Comparison of ENCODE assay signal across 2 cellular contexts in genomic region chr2:22801071-22801470, GRCh38.
TF ChIP-seq lines count a peak whose summit lies in the region.

No MANE protein-coding gene starts in this region.

TF ChIP-seq in GM23338, 12 proteins besides CTCF, POLR2A, EP300 and RAD21 (continued from another document):
- TF ChIP-seq REST (IDR thresholded peaks at IDR 0.05; ENCODE audit: unreplicated experiment) (no peak), ZNF331 (CRISPR knock-in tag; IDR thresholded peaks at IDR 0.05; ENCODE audit: low read depth) (no peak), POLR2AphosphoS5 (IDR thresholded peaks at IDR 0.05; ENCODE audit: low read depth) (no peak), JUNB (IDR thresholded peaks at IDR 0.05; ENCODE audit: unreplicated experiment) (no peak)
- TF ChIP-seq, protein P1, sequence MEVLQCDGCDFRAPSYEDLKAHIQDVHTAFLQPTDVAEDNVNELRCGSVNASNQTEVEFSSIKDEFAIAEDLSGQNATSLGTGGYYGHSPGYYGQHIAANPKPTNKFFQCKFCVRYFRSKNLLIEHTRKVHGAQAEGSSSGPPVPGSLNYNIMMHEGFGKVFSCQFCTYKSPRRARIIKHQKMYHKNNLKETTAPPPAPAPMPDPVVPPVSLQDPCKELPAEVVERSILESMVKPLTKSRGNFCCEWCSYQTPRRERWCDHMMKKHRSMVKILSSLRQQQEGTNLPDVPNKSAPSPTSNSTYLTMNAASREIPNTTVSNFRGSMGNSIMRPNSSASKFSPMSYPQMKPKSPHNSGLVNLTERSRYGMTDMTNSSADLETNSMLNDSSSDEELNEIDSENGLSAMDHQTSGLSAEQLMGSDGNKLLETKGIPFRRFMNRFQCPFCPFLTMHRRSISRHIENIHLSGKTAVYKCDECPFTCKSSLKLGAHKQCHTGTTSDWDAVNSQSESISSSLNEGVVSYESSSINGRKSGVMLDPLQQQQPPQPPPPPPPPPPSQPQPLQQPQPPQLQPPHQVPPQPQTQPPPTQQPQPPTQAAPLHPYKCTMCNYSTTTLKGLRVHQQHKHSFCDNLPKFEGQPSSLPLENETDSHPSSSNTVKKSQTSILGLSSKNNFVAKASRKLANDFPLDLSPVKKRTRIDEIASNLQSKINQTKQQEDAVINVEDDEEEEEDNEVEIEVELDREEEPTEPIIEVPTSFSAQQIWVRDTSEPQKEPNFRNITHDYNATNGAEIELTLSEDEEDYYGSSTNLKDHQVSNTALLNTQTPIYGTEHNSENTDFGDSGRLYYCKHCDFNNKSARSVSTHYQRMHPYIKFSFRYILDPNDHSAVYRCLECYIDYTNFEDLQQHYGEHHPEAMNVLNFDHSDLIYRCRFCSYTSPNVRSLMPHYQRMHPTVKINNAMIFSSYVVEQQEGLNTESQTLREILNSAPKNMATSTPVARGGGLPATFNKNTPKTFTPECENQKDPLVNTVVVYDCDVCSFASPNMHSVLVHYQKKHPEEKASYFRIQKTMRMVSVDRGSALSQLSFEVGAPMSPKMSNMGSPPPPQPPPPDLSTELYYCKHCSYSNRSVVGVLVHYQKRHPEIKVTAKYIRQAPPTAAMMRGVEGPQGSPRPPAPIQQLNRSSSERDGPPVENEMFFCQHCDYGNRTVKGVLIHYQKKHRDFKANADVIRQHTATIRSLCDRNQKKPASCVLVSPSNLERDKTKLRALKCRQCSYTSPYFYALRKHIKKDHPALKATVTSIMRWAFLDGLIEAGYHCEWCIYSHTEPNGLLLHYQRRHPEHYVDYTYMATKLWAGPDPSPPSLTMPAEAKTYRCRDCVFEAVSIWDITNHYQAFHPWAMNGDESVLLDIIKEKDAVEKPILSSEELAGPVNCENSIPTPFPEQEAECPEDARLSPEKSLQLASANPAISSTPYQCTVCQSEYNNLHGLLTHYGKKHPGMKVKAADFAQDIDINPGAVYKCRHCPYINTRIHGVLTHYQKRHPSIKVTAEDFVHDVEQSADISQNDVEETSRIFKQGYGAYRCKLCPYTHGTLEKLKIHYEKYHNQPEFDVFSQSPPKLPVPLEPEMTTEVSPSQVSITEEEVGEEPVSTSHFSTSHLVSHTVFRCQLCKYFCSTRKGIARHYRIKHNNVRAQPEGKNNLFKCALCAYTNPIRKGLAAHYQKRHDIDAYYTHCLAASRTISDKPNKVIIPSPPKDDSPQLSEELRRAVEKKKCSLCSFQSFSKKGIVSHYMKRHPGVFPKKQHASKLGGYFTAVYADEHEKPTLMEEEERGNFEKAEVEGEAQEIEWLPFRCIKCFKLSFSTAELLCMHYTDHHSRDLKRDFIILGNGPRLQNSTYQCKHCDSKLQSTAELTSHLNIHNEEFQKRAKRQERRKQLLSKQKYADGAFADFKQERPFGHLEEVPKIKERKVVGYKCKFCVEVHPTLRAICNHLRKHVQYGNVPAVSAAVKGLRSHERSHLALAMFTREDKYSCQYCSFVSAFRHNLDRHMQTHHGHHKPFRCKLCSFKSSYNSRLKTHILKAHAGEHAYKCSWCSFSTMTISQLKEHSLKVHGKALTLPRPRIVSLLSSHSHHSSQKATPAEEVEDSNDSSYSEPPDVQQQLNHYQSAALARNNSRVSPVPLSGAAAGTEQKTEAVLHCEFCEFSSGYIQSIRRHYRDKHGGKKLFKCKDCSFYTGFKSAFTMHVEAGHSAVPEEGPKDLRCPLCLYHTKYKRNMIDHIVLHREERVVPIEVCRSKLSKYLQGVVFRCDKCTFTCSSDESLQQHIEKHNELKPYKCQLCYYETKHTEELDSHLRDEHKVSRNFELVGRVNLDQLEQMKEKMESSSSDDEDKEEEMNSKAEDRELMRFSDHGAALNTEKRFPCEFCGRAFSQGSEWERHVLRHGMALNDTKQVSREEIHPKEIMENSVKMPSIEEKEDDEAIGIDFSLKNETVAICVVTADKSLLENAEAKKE (CRISPR knock-in tag; IDR thresholded peaks at IDR 0.05), result no peak

TF ChIP-seq in WTC11, 78 proteins besides CTCF, POLR2A, EP300 and RAD21 (continued from another document):
- TF ChIP-seq, protein P2, sequence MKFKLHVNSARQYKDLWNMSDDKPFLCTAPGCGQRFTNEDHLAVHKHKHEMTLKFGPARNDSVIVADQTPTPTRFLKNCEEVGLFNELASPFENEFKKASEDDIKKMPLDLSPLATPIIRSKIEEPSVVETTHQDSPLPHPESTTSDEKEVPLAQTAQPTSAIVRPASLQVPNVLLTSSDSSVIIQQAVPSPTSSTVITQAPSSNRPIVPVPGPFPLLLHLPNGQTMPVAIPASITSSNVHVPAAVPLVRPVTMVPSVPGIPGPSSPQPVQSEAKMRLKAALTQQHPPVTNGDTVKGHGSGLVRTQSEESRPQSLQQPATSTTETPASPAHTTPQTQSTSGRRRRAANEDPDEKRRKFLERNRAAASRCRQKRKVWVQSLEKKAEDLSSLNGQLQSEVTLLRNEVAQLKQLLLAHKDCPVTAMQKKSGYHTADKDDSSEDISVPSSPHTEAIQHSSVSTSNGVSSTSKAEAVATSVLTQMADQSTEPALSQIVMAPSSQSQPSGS (CRISPR knock-in tag; IDR thresholded peaks at IDR 0.05; ENCODE audit: borderline replicate concordance, low read depth), result no peak
- TF ChIP-seq IRF2 (CRISPR knock-in tag; IDR thresholded peaks at IDR 0.05; ENCODE audit: borderline replicate concordance, low read depth) (no peak), NFATC4 (CRISPR knock-in tag; IDR thresholded peaks at IDR 0.05) (no peak)
